ENCODE assay signal across 21 cellular contexts in genomic region chr3:8549354-8549753, GRCh38. TPM values are rescaled to one million over a fixed set of nuclear protein-coding genes. Genes with fewer than 3 reads are reported as not detected.
DNase-seq lines count a peak whose midpoint lies in the region; ATAC-seq, FAIRE-seq and TF ChIP-seq lines count a peak whose summit lies in the region.
"Had no signal": no experiment of that assay in that cellular context is flagged by ENCODE, and none has a peak within 500 bp of the region (broad histone marks: within the 10 kb centered on the region; RNA-seq: fewer than 3 reads in every experiment).

No MANE protein-coding gene starts in this region.

- ATAC-seq in HepG2: no peak
- no peak for ATAC-seq in gastrocnemius medialis
- ATAC-seq in GM21526 (IDR thresholded peaks at IDR 0.05; ENCODE audit: low FRiP score, unreplicated experiment): no peak
- ATAC-seq: CD8-positive, alpha-beta T cell; HCT116 had no signal

- H2AFZ ChIP-seq in astrocyte (ENCODE audit: low read depth, low read length) (no peak overlapping the region), HepG2 (ENCODE audit: low read length) (no peak overlapping the region)

- in situ Hi-C loops in HepG2 (cut with HindIII; ENCODE audit: extremely low pct_ligation_motif_present, low pct_unique_long_range_greater_than_20kb): no loop called here
- in situ Hi-C loops in gastrocnemius medialis (cut with MboI; ENCODE audit: low sequenced_read_pairs in 4 of 4): no loop called here

- TF ChIP-seq POLR2A in HepG2 (IDR thresholded peaks at IDR 0.05; ENCODE audit: insufficient read depth in 1 of 2, low read depth in 2 of 2, low read length in 2 of 2) (no peak), gastrocnemius medialis (IDR thresholded peaks at IDR 0.05) (no peak)

- H3K27me3 ChIP-seq in astrocyte (ENCODE audit: insufficient read depth, low read length): no peaks in the 10 kb centered on the region
- no peaks in the 10 kb centered on the region for H3K27me3 ChIP-seq in HepG2 (ENCODE audit: control insufficient read depth in 1 of 2, insufficient read depth in 2 of 2, low read length in 2 of 2)
- no peaks in the 10 kb centered on the region for H3K27me3 ChIP-seq in gastrocnemius medialis
- no peaks in the 10 kb centered on the region for H3K27me3 ChIP-seq in tibial artery
- H3K27me3 ChIP-seq: BLaER1 treated with 17β-estradiol and CSF1 and Interleukin-3, amounts not matched to agents 10 nM and 100 nM had no signal

- FAIRE-seq in astrocyte (lab: Jason Lieb, UNC): no peak
- FAIRE-seq in HepG2 (lab: Jason Lieb, UNC): no peak
- FAIRE-seq in frontal cortex (lab: Jason Lieb, UNC): no peak

- no peak overlapping the region for H3K4me3 Mint-ChIP-seq in astrocyte (ENCODE audit: unreplicated experiment)
- H3K4me3 Mint-ChIP-seq: B cell; CD8-positive, alpha-beta T cell; HFFc6 had no signal

- 71% methylated on average over 1 of the region's 1 CpG for WGBS in HepG2 (ENCODE audit: low lambda C conversion rate)

- H3K9me3 Mint-ChIP-seq in astrocyte (ENCODE audit: unreplicated experiment): no peaks in the 10 kb centered on the region
- H3K9me3 Mint-ChIP-seq: CD8-positive, alpha-beta T cell; HFFc6 had no signal

- H3K27ac Mint-ChIP-seq in astrocyte (ENCODE audit: unreplicated experiment): peak overlapping the region; percentile 73
- H3K27ac Mint-ChIP-seq: B cell; CD8-positive, alpha-beta T cell; HFFc6 had no signal

- H3K27ac ChIP-seq in astrocyte (ENCODE audit: low read depth, low read length): no peak overlapping the region
- H3K27ac ChIP-seq in HepG2 (ENCODE audit: extremely low read length, insufficient read depth, low read length): no peak overlapping the region
- H3K27ac ChIP-seq in gastrocnemius medialis: peak overlapping the region; percentile 75 to 93 (median 80)
- peak overlapping the region; percentile 76 to 81 for H3K27ac ChIP-seq in tibial artery
- H3K27ac ChIP-seq: HL-60 had no signal

- H3K36me3 ChIP-seq in astrocyte (ENCODE audit: insufficient read depth, low read length) (peaks cover 27% of the 10 kb centered on the region), HepG2 (replicated peaks in 1 of 2; ENCODE audit: control insufficient read depth in 1 of 2, insufficient read depth in 2 of 2, low read length in 2 of 2) (peaks cover 4 to 7% of the 10 kb centered on the region in 2 experiments; a peak in 1 of 5 replicates), gastrocnemius medialis (peaks cover 0 to 67% of the 10 kb centered on the region in 2 donors), tibial artery (peaks cover 47 to 81% (median 59%) of the 10 kb centered on the region in 3 donors)
- H3K36me3 ChIP-seq: BLaER1 treated with 17β-estradiol and CSF1 and Interleukin-3, amounts not matched to agents 10 nM and 100 nM had no signal

- H3K79me2 ChIP-seq in astrocyte (ENCODE audit: insufficient read depth, low read length) (no peaks in the 10 kb centered on the region), HepG2 (ENCODE audit: insufficient read depth, low read length) (no peaks in the 10 kb centered on the region)

- H3K4me1 Mint-ChIP-seq in astrocyte (ENCODE audit: low read depth, unreplicated experiment): peaks cover 37% of the 10 kb centered on the region
- H3K4me1 Mint-ChIP-seq: B cell had no signal

- peaks cover 1% of the 10 kb centered on the region for H3K4me1 ChIP-seq in astrocyte (ENCODE audit: insufficient read depth, low read length)
- no peaks in the 10 kb centered on the region for H3K4me1 ChIP-seq in HepG2 (ENCODE audit: insufficient read depth, low read length)
- peaks cover 41 to 56% of the 10 kb centered on the region in 2 donors for H3K4me1 ChIP-seq in gastrocnemius medialis
- H3K4me1 ChIP-seq in tibial artery: peaks cover 3 to 54% (median 48%) of the 10 kb centered on the region in 4 donors

- TF ChIP-seq EP300 in HepG2 (IDR thresholded peaks at IDR 0.05; ENCODE audit: low read depth in 2 of 2, low read length in 2 of 2) (no peak), HepG2 (CRISPR knock-in tag; IDR thresholded peaks at IDR 0.05; ENCODE audit: borderline replicate concordance) (no peak)

- H3K4me2 ChIP-seq in astrocyte (ENCODE audit: low read length) (no peak overlapping the region), HepG2 (ENCODE audit: low read depth, low read length) (no peak overlapping the region)

- H3K9me3 ChIP-seq in astrocyte (ENCODE audit: insufficient read depth, low read depth, low read length) (no peaks in the 10 kb centered on the region), HepG2 (ENCODE audit: low read length) (no peaks in the 10 kb centered on the region), gastrocnemius medialis (no peaks in the 10 kb centered on the region), tibial artery (no peaks in the 10 kb centered on the region)
- H3K9me3 ChIP-seq: BLaER1 treated with 17β-estradiol and CSF1 and Interleukin-3, amounts not matched to agents 10 nM and 100 nM had no signal

- no peaks in the 10 kb centered on the region for H3K27me3 Mint-ChIP-seq in astrocyte (ENCODE audit: low read depth, unreplicated experiment)
- H3K27me3 Mint-ChIP-seq: B cell had no signal

- H3K9ac ChIP-seq in astrocyte (ENCODE audit: low read length): no peak overlapping the region
- H3K9ac ChIP-seq in HepG2 (ENCODE audit: insufficient read depth, low read depth, low read length): no peak overlapping the region
- H3K9ac ChIP-seq: BLaER1 treated with 17β-estradiol and CSF1 and Interleukin-3, amounts not matched to agents 10 nM and 100 nM had no signal

- POLR2A ChIA-PET in HepG2 (lab: Yijun Ruan, JAX): no interaction called here

- BruUV-seq in HepG2 (replicated peaks; lab: Mats Ljungman, UMichigan): no TSS peak

- TF ChIP-seq CTCF in astrocyte (IDR thresholded peaks at IDR 0.05; ENCODE audit: insufficient read depth, low read depth, low read length) (no peak), HepG2 (CRISPR knock-in tag; IDR thresholded peaks at IDR 0.05) (no peak), gastrocnemius medialis (IDR thresholded peaks at IDR 0.05 in 4 of 5, conservative IDR thresholded peaks at IDR 0.05 in 1 of 5) (no peak), tibial artery (IDR thresholded peaks at IDR 0.05) (no peak)

- no peak overlapping the region for H3K4me3 ChIP-seq in astrocyte (ENCODE audit: insufficient read depth, low read depth, low read length)
- no peak overlapping the region for H3K4me3 ChIP-seq in HepG2 (replicated peaks in 1 of 3; ENCODE audit: insufficient read depth in 1 of 3, low read depth in 2 of 3, low read length in 3 of 3)
- no peak overlapping the region for H3K4me3 ChIP-seq in gastrocnemius medialis
- no peak overlapping the region for H3K4me3 ChIP-seq in tibial artery
- H3K4me3 ChIP-seq: BLaER1 treated with 17β-estradiol and CSF1 and Interleukin-3, amounts not matched to agents 10 nM and 100 nM had no signal

- DNase-seq in astrocyte (ENCODE audit: low read depth): no peak
- DNase-seq in HepG2 (ENCODE audit: low spot score): no peak
- no peak for DNase-seq in gastrocnemius medialis
- no peak for DNase-seq in tibial artery
- no peak for DNase-seq in NCI-H1092 (lab: John Stamatoyannopoulos, UW)
- no peak for DNase-seq in NCI-H2196 (lab: John Stamatoyannopoulos, UW; ENCODE audit: unreplicated experiment)
- DNase-seq in frontal cortex (ENCODE audit: low spot score in 2 of 2): no peak
- DNase-seq: 8988T; Calu3; CD8-positive, alpha-beta T cell; DMS79 treated with DMSO at 0.1 percent for 48 hours; GF-D8; GOT3; H7; HFFc6; IMR-90 had no signal

- CTCF ChIA-PET in HepG2 (lab: Yijun Ruan, JAX; ENCODE audit: low intra/inter-chr PET ratio, low total read pairs): no interaction called here

- H3K36me3 Mint-ChIP-seq in astrocyte (ENCODE audit: low read depth, unreplicated experiment): peaks cover 22% of the 10 kb centered on the region
- H3K36me3 Mint-ChIP-seq: CD8-positive, alpha-beta T cell had no signal

- no peak for TF ChIP-seq RAD21 in HepG2 (CRISPR knock-in tag; IDR thresholded peaks at IDR 0.05)

- H4K20me1 ChIP-seq in astrocyte (ENCODE audit: insufficient read depth, low read length) (no peaks in the 10 kb centered on the region), HepG2 (ENCODE audit: insufficient read depth, low read length) (no peaks in the 10 kb centered on the region)
- H4K20me1 ChIP-seq: BLaER1 treated with 17β-estradiol and CSF1 and Interleukin-3, amounts not matched to agents 10 nM and 100 nM had no signal

- intact Hi-C loops in HepG2 (cut with micrococcal nuclease; ENCODE audit: unreplicated experiment): no loop called here
- intact Hi-C loops in gastrocnemius medialis (cut with DNase I; ENCODE audit: low total_unique reads): no loop called here
- intact Hi-C loops in tibial artery (cut with DNase I; ENCODE audit: low total_unique reads): loop anchor here (5.0 kb wide), 1 partner anchor 37 kb away; no protein-coding TSS in a partner anchor

TF ChIP-seq in HepG2, 621 proteins besides CTCF, POLR2A, EP300 and RAD21:
- TF ChIP-seq HNF4A (CRISPR knock-in tag; IDR thresholded peaks at IDR 0.05) (0 out of 2 replicates have a peak, but pooled peaks have one; percentile 15), ZNF383 (CRISPR knock-in tag; IDR thresholded peaks at IDR 0.05; ENCODE audit: borderline replicate concordance) (no peak)

RNA-seq across cellular contexts. Expression of gene LMCD1, which starts 47.7 kb away (rescaled TPM):
- total RNA-seq in astrocyte: 374 and 437 TPM in 2 replicates
- 6.1 and 6.2 TPM in 2 replicates for total RNA-seq in HepG2 (2016; rRNA removed; fragmentation: Illumina TruSeq; extraction: Trizol)
- total RNA-seq in HepG2 (2016; cell fraction: cytosol; rRNA removed; fragmentation: Illumina TruSeq; extraction: Trizol; ENCODE audit: low read depth): 1.7 and 2.4 TPM in 2 replicates
- total RNA-seq in HepG2 (2016; cell fraction: insoluble cytoplasmic fraction; rRNA removed; fragmentation: Illumina TruSeq; extraction: Trizol): 5.4 and 5.9 TPM in 2 replicates
- 4.3 and 4.7 TPM in 2 replicates for total RNA-seq in HepG2 (2016; cell fraction: membrane; rRNA removed; fragmentation: Illumina TruSeq; extraction: Trizol)
- 3.8 and 6.4 TPM in 2 replicates for total RNA-seq in HepG2 (2016; cell fraction: nucleus; rRNA removed; fragmentation: Illumina TruSeq; extraction: Trizol)
- 6.1 and 7.1 TPM in 2 replicates for polyA plus RNA-seq in HepG2 (2011; rRNA removed)
- 5.3 and 8.6 TPM in 2 replicates for polyA plus RNA-seq in HepG2 (2011; cell fraction: cytosol; rRNA removed)
- polyA plus RNA-seq in HepG2 (2011; cell fraction: nucleus; rRNA removed): 4.5 and 4.6 TPM in 2 replicates
- polyA plus RNA-seq in HepG2 (2012): 8.2 and 10.5 TPM in 2 replicates
- polyA plus RNA-seq in HepG2 (2016; cell fraction: cytosol; fragmentation: Illumina TruSeq; extraction: Trizol; ENCODE audit: low read depth): 1.5 and 2.2 TPM in 2 replicates
- 6.6 and 6.8 TPM in 2 replicates for polyA plus RNA-seq in HepG2 (2016; cell fraction: insoluble cytoplasmic fraction; fragmentation: Illumina TruSeq; extraction: Trizol; ENCODE audit: low read depth)
- polyA plus RNA-seq in HepG2 (2016; cell fraction: membrane; fragmentation: Illumina TruSeq; extraction: Trizol; ENCODE audit: low read depth): 3.0 and 3.5 TPM in 2 replicates
- 3.4 and 4.0 TPM in 2 replicates for polyA plus RNA-seq in HepG2 (2016; cell fraction: nucleus; fragmentation: Illumina TruSeq; extraction: Trizol; ENCODE audit: insufficient read depth, low read depth)
- polyA minus RNA-seq in HepG2 (2011; rRNA and poly(A)+ RNA removed; ENCODE audit: low replicate concordance): 0.09 and 5.2 TPM in 2 replicates
- 3.3 and 4.0 TPM in 2 replicates for polyA minus RNA-seq in HepG2 (2011; cell fraction: cytosol; rRNA and poly(A)+ RNA removed)
- polyA minus RNA-seq in HepG2 (2011; cell fraction: nucleus; rRNA and poly(A)+ RNA removed): 4.4 and 9.5 TPM in 2 replicates
- 100 to 1,000 TPM in 3 of 4 donors, 10 to 100 TPM in 1; 96.0 to 581 (median 167) TPM for total RNA-seq in gastrocnemius medialis
- 0.41 TPM for total RNA-seq in frontal cortex

Comparison
In these comparisons a context has a peak if more than half of its experiments do, and no peak if none do; other contexts are left out.
1. H3K27ac ChIP-seq: peak in gastrocnemius medialis (4 of 4) and tibial artery (2 of 2); none in astrocyte (single experiment) and HepG2 (single experiment).
2. RNA of gene LMCD1, which starts 47.7 kb away (total RNA-seq): 374 to 437 TPM in astrocyte and 96.0 to 581 TPM in gastrocnemius medialis; 1.7 to 6.4 TPM in HepG2 and 0.41 TPM in frontal cortex (single experiment); every median in the first group is over 10 times any median in the second.